8 cellular contexts compared by ENCODE assay signal in genomic region chr3:69012111-69012835, GRCh38. TPM values are rescaled to one million over a fixed set of nuclear protein-coding genes. Genes with fewer than 3 reads are reported as not detected.
A peak's percentile ranks its signal among the peaks of the same experiment; 100 is the strongest.
DNase-seq lines count a peak whose midpoint lies in the region; TF ChIP-seq lines count a peak whose summit lies in the region.

No MANE protein-coding gene starts in this region.

- DNase-seq in ELF-1 (ENCODE audit: low read depth, low spot score) (peak; percentile 39), SK-N-SH (no peak), fibroblast of mammary gland (ENCODE audit: low read depth) (peak; percentile 72), NCI-H2029 treated with DMSO at 0.1 percent for 48 hours (lab: John Stamatoyannopoulos, UW) (no peak), activated gamma-delta T cell treated with Interleukin-2 at 50 U/mL for 16 hours (no peak), DMS 273 (lab: John Stamatoyannopoulos, UW; ENCODE audit: unreplicated experiment) (no peak)
- no peak for DNase-seq in stimulated activated CD4-positive, alpha-beta T cell treated with anti-CD3 and anti-CD28 coated beads, Interleukin-1b, Interleukin-23, amount 100 ng/mL, for 48 hours

- H3K79me2 ChIP-seq in SK-N-SH (ENCODE audit: insufficient read depth), result peaks cover 10% of the 10 kb centered on the region; the same call in 1 of the 2 replicates

- H3K4me2 ChIP-seq in SK-N-SH, result peak overlapping the region; percentile 79

- POLR2A ChIA-PET in SK-N-SH (lab: Yijun Ruan, JAX), result no interaction called here

- no peaks in the 10 kb centered on the region for H3K27me3 ChIP-seq in SK-N-SH (ENCODE audit: insufficient read depth)
- peaks cover 23% of the 10 kb centered on the region for H3K27me3 ChIP-seq in neutrophil

- H3F3A ChIP-seq in SK-N-SH (replicated peaks; ENCODE audit: insufficient read depth), result peaks cover 9% of the 10 kb centered on the region

- CTCF ChIA-PET in SK-N-SH (lab: Yijun Ruan, JAX), result interaction anchor here (0.6 to 2.4 kb wide), 7 partner anchors 9 to 40 kb away, joined by 3 to 9 read pairs (median 4); partner anchors contain the start of gene TMF1

- no peaks in the 10 kb centered on the region for H3K9me2 ChIP-seq in SK-N-SH

- H3K36me3 ChIP-seq in SK-N-SH (replicated peaks in 1 of 2; ENCODE audit: control insufficient read depth in 1 of 2, insufficient read depth in 2 of 2, low read length in 1 of 2), result peaks cover 10 to 34% of the 10 kb centered on the region in 2 experiments
- no peaks in the 10 kb centered on the region for H3K36me3 ChIP-seq in neutrophil

- H3K9me3 ChIP-seq in SK-N-SH (no peaks in the 10 kb centered on the region), neutrophil (no peaks in the 10 kb centered on the region)

- H2AFZ ChIP-seq in SK-N-SH (ENCODE audit: low read depth), result peak overlapping the region; percentile 78

- H3K9ac ChIP-seq in SK-N-SH, result peak overlapping the region; percentile 88

- peaks cover 0 to 15% of the 10 kb centered on the region in 2 experiments; a peak in 3 of 4 replicates for H3K4me1 ChIP-seq in SK-N-SH (ENCODE audit: control insufficient read depth in 1 of 2, insufficient read depth in 2 of 2, low read depth in 1 of 2, low read length in 1 of 2)
- peaks cover 7 to 18% of the 10 kb centered on the region in 2 experiments for H3K4me1 ChIP-seq in neutrophil (ENCODE audit: control insufficient read depth in 1 of 2, insufficient read depth in 1 of 2, low read depth in 1 of 2, low read length in 1 of 2)

- TF ChIP-seq RAD21 in SK-N-SH (IDR thresholded peaks at IDR 0.05; ENCODE audit: low read length), result no peak

- no peaks in the 10 kb centered on the region for H4K20me1 ChIP-seq in SK-N-SH (ENCODE audit: insufficient read depth)

- TF ChIP-seq EP300 in SK-N-SH (IDR thresholded peaks at IDR 0.05; ENCODE audit: borderline replicate concordance in 1 of 2, low read depth in 1 of 2, low read length in 1 of 2), result no peak

- 79% methylated on average over 18 of the region's 22 CpGs for WGBS in SK-N-SH (ENCODE audit: low lambda C conversion rate)

- H3K4me3 ChIP-seq in SK-N-SH (ENCODE audit: low read depth in 2 of 2, low read length in 1 of 2) (peak overlapping the region; percentile 70 to 71; a peak in 3 of 4 replicates), fibroblast of mammary gland (ENCODE audit: control insufficient read depth, low read depth, low read length) (peak overlapping the region; percentile 71), neutrophil (ENCODE audit: low read depth in 1 of 2, low read length in 1 of 2) (peak overlapping the region; percentile 62 to 81)

- TF ChIP-seq CTCF in SK-N-SH (IDR thresholded peaks at IDR 0.05) (no peak), fibroblast of mammary gland (conservative IDR thresholded peaks at IDR 0.05; ENCODE audit: control insufficient read depth, insufficient read depth, low read depth, low read length) (no peak), neutrophil (IDR thresholded peaks at IDR 0.05) (no peak)

- peak overlapping the region; percentile 12 to 80; a peak in 3 of 4 replicates for H3K27ac ChIP-seq in SK-N-SH (ENCODE audit: low read depth in 2 of 2, low read length in 1 of 2)
- H3K27ac ChIP-seq in neutrophil, result no peak overlapping the region

TF ChIP-seq in SK-N-SH, 30 proteins besides CTCF, POLR2A, EP300 and RAD21:
- TF ChIP-seq SMC3 (IDR thresholded peaks at IDR 0.05; ENCODE audit: low read depth, low read length) (no peak), GATA2 (CRISPR knock-in tag; IDR thresholded peaks at IDR 0.05) (no peak), CHD2 (IDR thresholded peaks at IDR 0.05; ENCODE audit: low read length, partially characterized antibody) (no peak), REST (IDR thresholded peaks at IDR 0.05; ENCODE audit: low read depth, low read length) (no peak), POLR2AphosphoS5 (IDR thresholded peaks at IDR 0.05; ENCODE audit: low read depth, low read length) (no peak), ZBTB33 (IDR thresholded peaks at IDR 0.05; ENCODE audit: borderline replicate concordance, low read depth) (no peak), ELF1 (IDR thresholded peaks at IDR 0.05) (no peak), TAF1 (IDR thresholded peaks at IDR 0.05; ENCODE audit: borderline replicate concordance, low read depth, low read length) (no peak), MAX (IDR thresholded peaks at IDR 0.05; ENCODE audit: low read depth) (no peak), FOXM1 (IDR thresholded peaks at IDR 0.05; ENCODE audit: low read depth) (no peak), USF2 (IDR thresholded peaks at IDR 0.05; ENCODE audit: borderline replicate concordance, low read depth, low read length) (no peak), TCF12 (IDR thresholded peaks at IDR 0.05) (no peak), FOXJ3 (CRISPR knock-in tag; IDR thresholded peaks at IDR 0.05) (no peak), RFX5 (IDR thresholded peaks at IDR 0.05; ENCODE audit: low read length) (no peak)
TF ChIP-seq in SK-N-SH: peak in this region for 0.

RNA-seq across cellular contexts. Expression of gene EOGT, which starts 1.2 kb away (rescaled TPM):
- polyA plus RNA-seq in SK-N-SH (2012; rRNA removed), result 6.0 and 7.8 TPM in 2 replicates
- 8.0 and 9.7 TPM in 2 replicates for polyA plus RNA-seq in SK-N-SH (2012; cell fraction: cytosol; rRNA removed)
- 9.8 and 13.5 TPM in 2 replicates for polyA plus RNA-seq in SK-N-SH (2012; cell fraction: nucleus; rRNA removed)

RNA-seq across cellular contexts. Expression of gene TMF1, which starts 39.9 kb away (rescaled TPM):
- 3.2 and 4.3 TPM in 2 replicates for polyA plus RNA-seq in SK-N-SH (2012; rRNA removed)
- 4.8 and 5.7 TPM in 2 replicates for polyA plus RNA-seq in SK-N-SH (2012; cell fraction: cytosol; rRNA removed)
- 5.4 and 9.2 TPM in 2 replicates for polyA plus RNA-seq in SK-N-SH (2012; cell fraction: nucleus; rRNA removed)

Comparison
In these comparisons a context has a peak if more than half of its experiments do, and no peak if none do; other contexts are left out.
1. DNase-seq: peak in ELF-1 (single experiment) and fibroblast of mammary gland (single experiment); none in SK-N-SH (single experiment), NCI-H2029 treated with DMSO at 0.1 percent for 48 hours (single experiment), stimulated activated CD4-positive, alpha-beta T cell treated with anti-CD3 and anti-CD28 coated beads, Interleukin-1b, Interleukin-23, amount 100 ng/mL, for 48 hours (single experiment), activated gamma-delta T cell treated with Interleukin-2 at 50 U/mL for 16 hours (single experiment) and DMS 273 (single experiment).
2. Peak in every context shown above with its lines, with median percentiles within 50 percentile points of each other: H3K4me3 ChIP-seq.